In the genomic region with DNA sequence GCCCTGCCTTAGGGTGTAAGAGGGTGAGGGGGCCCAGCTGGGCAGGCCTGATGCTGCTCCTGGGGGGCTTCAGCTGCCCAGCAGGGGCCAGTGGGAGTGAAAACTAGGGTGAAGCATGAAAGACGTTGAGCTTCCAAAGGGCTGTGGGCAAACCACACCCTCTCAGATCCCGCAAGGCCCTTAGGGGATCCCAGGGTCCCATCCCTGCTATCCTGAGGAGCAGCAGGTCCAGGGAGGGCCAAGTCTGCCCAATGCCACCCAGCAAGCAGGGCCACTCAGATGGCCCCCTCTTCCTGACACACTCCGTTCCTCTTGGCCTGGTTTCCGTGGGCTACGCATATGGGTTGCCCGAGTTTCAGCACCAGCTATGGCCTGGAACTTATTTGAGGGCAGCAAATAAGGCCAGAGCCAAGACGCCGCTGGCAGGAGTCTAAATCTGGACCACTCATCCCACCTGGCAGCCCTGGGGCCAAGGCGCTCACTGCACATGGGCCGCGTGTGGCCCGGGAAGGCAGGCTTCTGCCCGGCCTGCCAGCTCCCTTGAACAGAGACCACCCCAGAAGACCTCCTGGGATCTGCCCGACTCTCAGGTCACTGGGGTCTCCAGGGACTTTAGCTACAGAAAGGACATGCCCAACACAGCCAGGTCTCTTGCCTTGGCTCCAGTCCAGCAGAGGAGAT, we compare ENCODE assay signal across 10 cellular contexts. TPM values are rescaled to one million over a fixed set of nuclear protein-coding genes. Genes with fewer than 3 reads are reported as not detected.
A peak's percentile ranks its signal among the peaks of the same experiment; 100 is the strongest.
DNase-seq lines count a peak whose midpoint lies in the region; ATAC-seq and TF ChIP-seq lines count a peak whose summit lies in the region.
"Had no signal": no experiment of that assay in that cellular context is flagged by ENCODE, and none has a peak within 500 bp of the region (broad histone marks: within the 10 kb centered on the region; RNA-seq: fewer than 3 reads in every experiment).

No MANE protein-coding gene starts in this region.

- H3K27me3 Mint-ChIP-seq in stimulated activated naive CD8-positive, alpha-beta T cell treated with anti-CD3 and anti-CD28 coated beads, Interleukin-15, Interleukin-2, amounts not matched to agents 100 ng/mL and 50 ng/mL, for 24 hours: no peaks in the 10 kb centered on the region
- H3K27me3 Mint-ChIP-seq in T-cell: no peaks in the 10 kb centered on the region

- CTCF ChIA-PET in T-cell (lab: Charles Lee): no interaction called here

- peak overlapping the region; percentile 54 for H3K4me3 Mint-ChIP-seq in stimulated activated naive CD8-positive, alpha-beta T cell treated with anti-CD3 and anti-CD28 coated beads, Interleukin-15, Interleukin-2, amounts not matched to agents 100 ng/mL and 50 ng/mL, for 24 hours
- peak overlapping the region; percentile 49 to 92 (median 51) for H3K4me3 Mint-ChIP-seq in T-cell

- H3K27ac ChIP-seq in gastroesophageal sphincter (peak overlapping the region in 3 of 4 donors; percentile 26 to 47 (median 43)), upper lobe of left lung (peak overlapping the region; percentile 36 to 85 (median 50))

- H3K36me3 Mint-ChIP-seq in stimulated activated naive CD8-positive, alpha-beta T cell treated with anti-CD3 and anti-CD28 coated beads, Interleukin-15, Interleukin-2, amounts not matched to agents 100 ng/mL and 50 ng/mL, for 24 hours (ENCODE audit: low read depth): peaks cover 9% of the 10 kb centered on the region
- peaks cover 12% of the 10 kb centered on the region for H3K36me3 Mint-ChIP-seq in T-cell

- no peaks in the 10 kb centered on the region for H3K36me3 ChIP-seq in gastroesophageal sphincter
- H3K36me3 ChIP-seq in upper lobe of left lung: no peaks in the 10 kb centered on the region

- 100% methylated on average over 1 of the region's 14 CpGs; no CpG with 5 or more reads in 1 of the 2 donors for WGBS in gastroesophageal sphincter (ENCODE audit: low coverage in 1 of 2), 2 donors
- WGBS in upper lobe of left lung, 2 donors: 89% methylated on average over 9 to 12 of the region's 14 CpGs

- H3K27me3 ChIP-seq in gastroesophageal sphincter (peaks cover 41% of the 10 kb centered on the region), upper lobe of left lung (peaks cover 0 to 8% (median 3%) of the 10 kb centered on the region in 4 donors)

- H3K4me1 Mint-ChIP-seq in stimulated activated naive CD8-positive, alpha-beta T cell treated with anti-CD3 and anti-CD28 coated beads, Interleukin-15, Interleukin-2, amounts not matched to agents 100 ng/mL and 50 ng/mL, for 24 hours (ENCODE audit: low read depth): peaks cover 72% of the 10 kb centered on the region
- H3K4me1 Mint-ChIP-seq in T-cell: peaks cover 72 to 78% (median 73%) of the 10 kb centered on the region in 3 donors

- ATAC-seq in stimulated activated naive CD8-positive, alpha-beta T cell treated with anti-CD3 and anti-CD28 coated beads, Interleukin-15, Interleukin-2, amounts not matched to agents 100 U/mL and 50 U/mL, for 24 hours: no peak
- no peak for ATAC-seq in T-cell (replicated peaks in 1 of 4)
- ATAC-seq in gastroesophageal sphincter: no peak
- no peak for ATAC-seq in upper lobe of left lung (ENCODE audit: low FRiP score in 2 of 2)
- ATAC-seq in HG02973 (IDR thresholded peaks at IDR 0.05; ENCODE audit: unreplicated experiment): no peak

- H3K9me3 ChIP-seq in gastroesophageal sphincter: no peaks in the 10 kb centered on the region
- H3K9me3 ChIP-seq in upper lobe of left lung: no peaks in the 10 kb centered on the region

- H3K9me3 Mint-ChIP-seq in stimulated activated naive CD8-positive, alpha-beta T cell treated with anti-CD3 and anti-CD28 coated beads, Interleukin-15, Interleukin-2, amounts not matched to agents 100 ng/mL and 50 ng/mL, for 24 hours: no peaks in the 10 kb centered on the region
- no peaks in the 10 kb centered on the region for H3K9me3 Mint-ChIP-seq in T-cell

- H3K4me1 ChIP-seq in gastroesophageal sphincter (peaks cover 0 to 72% (median 6%) of the 10 kb centered on the region in 3 donors), upper lobe of left lung (peaks cover 53 to 69% (median 62%) of the 10 kb centered on the region in 4 donors)

- POLR2A ChIA-PET in T-cell (lab: Charles Lee): interaction anchor here in 1 of 2 donors (0.5 to 0.6 kb wide), 2 partner anchors 173 to 1091 kb away, joined by 3 to 6 read pairs; no protein-coding TSS in a partner anchor

- no peak for DNase-seq in stimulated activated naive CD8-positive, alpha-beta T cell treated with anti-CD3 and anti-CD28 coated beads, Interleukin-15, Interleukin-2, amounts not matched to agents 100 U/mL and 50 U/mL, for 24 hours
- no peak for DNase-seq in T-cell
- DNase-seq in upper lobe of left lung: no peak
- no peak for DNase-seq in GF-D8 (lab: John Stamatoyannopoulos, UW)
- no peak for DNase-seq in DMS79 (lab: John Stamatoyannopoulos, UW)
- DNase-seq: NK-92 treated with Interleukin-12 subunit alpha and Interleukin-12 subunit beta, amount 100 ng/mL, for 24 hours had no signal

- TF ChIP-seq POLR2A in gastroesophageal sphincter (IDR thresholded peaks at IDR 0.05) (no peak), upper lobe of left lung (IDR thresholded peaks at IDR 0.05) (no peak)

- TF ChIP-seq EP300 in gastroesophageal sphincter (IDR thresholded peaks at IDR 0.05) (no peak), upper lobe of left lung (IDR thresholded peaks at IDR 0.05) (no peak)

- H3K27ac Mint-ChIP-seq in stimulated activated naive CD8-positive, alpha-beta T cell treated with anti-CD3 and anti-CD28 coated beads, Interleukin-15, Interleukin-2, amounts not matched to agents 100 ng/mL and 50 ng/mL, for 24 hours: peak overlapping the region; percentile 55
- H3K27ac Mint-ChIP-seq in T-cell: peak overlapping the region; percentile 80 to 87

- TF ChIP-seq CTCF in gastroesophageal sphincter (IDR thresholded peaks at IDR 0.05) (no peak), upper lobe of left lung (IDR thresholded peaks at IDR 0.05) (no peak)

- H3K4me3 ChIP-seq in gastroesophageal sphincter (peak overlapping the region in 1 of 2 donors; percentile 1), upper lobe of left lung (no peak overlapping the region)

RNA-seq across cellular contexts. Expression of gene ATP2A3, which starts 4.2 kb away (rescaled TPM):
- total RNA-seq in T-cell (100 to 1,000 TPM; 228 to 303 (median 248) TPM), gastroesophageal sphincter (10 to 100 TPM in 3 of 4 donors, 1 to 10 TPM in 1; 5.9 to 35.9 (median 18.1) TPM), upper lobe of left lung (10 to 100 TPM; 27.9 to 82.8 (median 41.4) TPM)

RNA-seq across cellular contexts. Expression of gene P2RX1, which starts 43.8 kb away (rescaled TPM):
- total RNA-seq in T-cell: 1 to 10 TPM in 3 of 5 donors, under 1 TPM in 2; 0.95 to 3.3 (median 1.2) TPM
- total RNA-seq in gastroesophageal sphincter: 10 to 100 TPM in 1 of 4 donors, 1 to 10 TPM in 3; 1.6 to 11.6 (median 3.2) TPM
- 10 to 100 TPM in 2 of 6 donors, 1 to 10 TPM in 4; 3.7 to 29.9 (median 9.4) TPM for total RNA-seq in upper lobe of left lung
- total RNA-seq: renal cortical epithelial cell had no signal
